Comparison of ENCODE assay signal across 8 cellular contexts in the genomic region with DNA sequence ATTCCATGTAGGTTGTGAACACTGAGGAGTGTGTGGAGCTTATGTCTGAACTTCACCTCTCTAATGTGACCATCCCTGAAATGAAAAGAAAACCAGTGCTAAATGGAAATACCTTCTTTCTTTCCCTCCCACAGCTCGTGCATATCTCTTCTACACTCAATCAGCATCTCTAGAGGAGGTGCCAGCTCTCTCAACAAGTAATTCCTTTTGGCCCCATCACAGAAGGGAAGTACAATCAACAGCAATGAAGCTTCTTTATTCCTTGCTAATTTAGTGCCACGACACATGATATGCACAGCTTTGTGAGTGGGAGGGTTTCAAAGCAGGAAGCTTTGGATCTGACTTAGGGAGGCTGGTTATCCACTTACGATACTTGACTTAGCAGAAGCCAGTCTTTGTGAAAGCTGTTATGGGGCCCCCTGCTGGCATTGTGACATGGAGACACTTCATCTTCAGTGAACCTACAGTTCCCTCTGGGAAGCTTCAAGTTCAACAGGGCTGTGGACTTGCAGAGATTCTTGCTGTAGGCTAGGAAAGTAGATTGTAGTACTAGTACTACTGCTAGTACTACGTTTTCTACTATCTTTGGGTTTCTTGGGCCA.
DNase-seq lines count a peak whose midpoint lies in the region; ATAC-seq and TF ChIP-seq lines count a peak whose summit lies in the region.

No MANE protein-coding gene starts in this region.

- TF ChIP-seq EP300 in esophagus muscularis mucosa (IDR thresholded peaks at IDR 0.05), result no peak

- H3K4me1 ChIP-seq in esophagus muscularis mucosa, result no peaks in the 10 kb centered on the region

- ATAC-seq in GM18861 (IDR thresholded peaks at IDR 0.05; ENCODE audit: unreplicated experiment), result peak; percentile 67

- DNase-seq in AG09319 (ENCODE audit: extremely low read depth, low read depth), result peak; percentile 54
- peak; percentile 64 for DNase-seq in M059J (ENCODE audit: low read depth)
- peak; percentile 8 for DNase-seq in T-helper 2 cell treated with Interferon-gamma antibody and Interleukin-4, amounts not matched to agents 5 μg/mL and 100 μg/mL, for 36 hours (ENCODE audit: low spot score)
- no peak for DNase-seq in esophagus muscularis mucosa (ENCODE audit: extremely low spot score)
- DNase-seq in activated T-helper 2 cell treated with anti-CD3 and anti-CD28 coated beads, Interferon-gamma antibody, Interleukin-2, Interleukin-4, amounts not matched to agents 10 μg/mL and 5 μg/mL and 100 μg/mL, durations not matched to agents 14 hours and 24 hours and 36 hours (ENCODE audit: low spot score), result no peak
- DNase-seq in NCI-H2196 (lab: John Stamatoyannopoulos, UW; ENCODE audit: unreplicated experiment), result no peak

- no peak overlapping the region for H3K4me3 Mint-ChIP-seq in T-helper 2 cell treated with Interferon-gamma antibody and Interleukin-4, amounts not matched to agents 5 μg/mL and 100 μg/mL, for 36 hours
- H3K4me3 Mint-ChIP-seq in nephron, result no peak overlapping the region
- H3K4me3 Mint-ChIP-seq in activated T-helper 2 cell treated with anti-CD3 and anti-CD28 coated beads, Interferon-gamma antibody, Interleukin-2, Interleukin-4, amounts not matched to agents 10 μg/mL and 5 μg/mL and 100 μg/mL, durations not matched to agents 14 hours and 24 hours and 36 hours (ENCODE audit: low read depth), result no peak overlapping the region

- no peak overlapping the region for H3K27ac ChIP-seq in esophagus muscularis mucosa (replicated peaks in 1 of 4)

- H3K36me3 ChIP-seq in esophagus muscularis mucosa, result no peaks in the 10 kb centered on the region

- no peaks in the 10 kb centered on the region for H3K27me3 Mint-ChIP-seq in T-helper 2 cell treated with Interferon-gamma antibody and Interleukin-4, amounts not matched to agents 5 μg/mL and 100 μg/mL, for 36 hours (ENCODE audit: low read depth)
- peaks cover 13% of the 10 kb centered on the region for H3K27me3 Mint-ChIP-seq in nephron (ENCODE audit: low read depth)
- H3K27me3 Mint-ChIP-seq in activated T-helper 2 cell treated with anti-CD3 and anti-CD28 coated beads, Interferon-gamma antibody, Interleukin-2, Interleukin-4, amounts not matched to agents 10 μg/mL and 5 μg/mL and 100 μg/mL, durations not matched to agents 14 hours and 24 hours and 36 hours (ENCODE audit: low read depth), result peaks cover 17% of the 10 kb centered on the region

- H3K36me3 Mint-ChIP-seq in T-helper 2 cell treated with Interferon-gamma antibody and Interleukin-4, amounts not matched to agents 5 μg/mL and 100 μg/mL, for 36 hours (ENCODE audit: low read depth), result no peaks in the 10 kb centered on the region
- no peaks in the 10 kb centered on the region for H3K36me3 Mint-ChIP-seq in nephron (ENCODE audit: low read depth)
- no peaks in the 10 kb centered on the region for H3K36me3 Mint-ChIP-seq in activated T-helper 2 cell treated with anti-CD3 and anti-CD28 coated beads, Interferon-gamma antibody, Interleukin-2, Interleukin-4, amounts not matched to agents 10 μg/mL and 5 μg/mL and 100 μg/mL, durations not matched to agents 14 hours and 24 hours and 36 hours (ENCODE audit: low read depth)

- intact Hi-C loops in esophagus muscularis mucosa (cut with DNase I), result loop anchor here (5.0 kb wide), 1 partner anchor 114 kb away; no protein-coding TSS in a partner anchor
- intact Hi-C loops in activated T-helper 2 cell treated with anti-CD3 and anti-CD28 coated beads, Interferon-gamma antibody, Interleukin-2, Interleukin-4, amounts not matched to agents 10 μg/mL and 5 μg/mL and 100 μg/mL, durations not matched to agents 14 hours and 24 hours and 36 hours (cut with micrococcal nuclease), result loop anchor here (2.0 kb wide), 1 partner anchor 115 kb away; no protein-coding TSS in a partner anchor

- WGBS in esophagus muscularis mucosa, result 70% methylated on average over 4 of the region's 4 CpGs

- no peaks in the 10 kb centered on the region for H3K27me3 ChIP-seq in esophagus muscularis mucosa

- no peaks in the 10 kb centered on the region for H3K9me3 Mint-ChIP-seq in T-helper 2 cell treated with Interferon-gamma antibody and Interleukin-4, amounts not matched to agents 5 μg/mL and 100 μg/mL, for 36 hours
- H3K9me3 Mint-ChIP-seq in nephron, result peaks cover 3% of the 10 kb centered on the region
- H3K9me3 Mint-ChIP-seq in activated T-helper 2 cell treated with anti-CD3 and anti-CD28 coated beads, Interferon-gamma antibody, Interleukin-2, Interleukin-4, amounts not matched to agents 10 μg/mL and 5 μg/mL and 100 μg/mL, durations not matched to agents 14 hours and 24 hours and 36 hours, result no peaks in the 10 kb centered on the region

- no peak overlapping the region for H3K4me3 ChIP-seq in esophagus muscularis mucosa

- H3K4me1 Mint-ChIP-seq in T-helper 2 cell treated with Interferon-gamma antibody and Interleukin-4, amounts not matched to agents 5 μg/mL and 100 μg/mL, for 36 hours (ENCODE audit: low read depth), result no peaks in the 10 kb centered on the region
- peaks cover 15% of the 10 kb centered on the region for H3K4me1 Mint-ChIP-seq in nephron
- H3K4me1 Mint-ChIP-seq in activated T-helper 2 cell treated with anti-CD3 and anti-CD28 coated beads, Interferon-gamma antibody, Interleukin-2, Interleukin-4, amounts not matched to agents 10 μg/mL and 5 μg/mL and 100 μg/mL, durations not matched to agents 14 hours and 24 hours and 36 hours (ENCODE audit: low read depth), result peaks cover 8% of the 10 kb centered on the region

- H3K27ac Mint-ChIP-seq in T-helper 2 cell treated with Interferon-gamma antibody and Interleukin-4, amounts not matched to agents 5 μg/mL and 100 μg/mL, for 36 hours, result no peak overlapping the region
- H3K27ac Mint-ChIP-seq in nephron, result peak overlapping the region; percentile 58 to 82 (median 73)
- no peak overlapping the region for H3K27ac Mint-ChIP-seq in activated T-helper 2 cell treated with anti-CD3 and anti-CD28 coated beads, Interferon-gamma antibody, Interleukin-2, Interleukin-4, amounts not matched to agents 10 μg/mL and 5 μg/mL and 100 μg/mL, durations not matched to agents 14 hours and 24 hours and 36 hours

- no peak for TF ChIP-seq POLR2A in esophagus muscularis mucosa (IDR thresholded peaks at IDR 0.05; ENCODE audit: low read depth)

- TF ChIP-seq CTCF in AG09319 (IDR thresholded peaks at IDR 0.05; ENCODE audit: low read depth, low read length), result peak; percentile 86
- TF ChIP-seq CTCF in esophagus muscularis mucosa (IDR thresholded peaks at IDR 0.05), result peak; percentile 33 to 51 (median 47)
- peak; percentile 49 to 65 (median 62) for TF ChIP-seq CTCF in nephron (IDR thresholded peaks at IDR 0.05; ENCODE audit: unreplicated experiment in 3 of 3)

- H3K9me3 ChIP-seq in esophagus muscularis mucosa, result no peaks in the 10 kb centered on the region

Comparison
In these comparisons a context has a peak if more than half of its experiments do, and no peak if none do; other contexts are left out.
1. DNase-seq: peak in AG09319 (single experiment), M059J (single experiment) and T-helper 2 cell treated with Interferon-gamma antibody and Interleukin-4, amounts not matched to agents 5 μg/mL and 100 μg/mL, for 36 hours (single experiment); none in esophagus muscularis mucosa (single experiment), activated T-helper 2 cell treated with anti-CD3 and anti-CD28 coated beads, Interferon-gamma antibody, Interleukin-2, Interleukin-4, amounts not matched to agents 10 μg/mL and 5 μg/mL and 100 μg/mL, durations not matched to agents 14 hours and 24 hours and 36 hours (single experiment) and NCI-H2196 (single experiment).
2. H3K27ac Mint-ChIP-seq: peak in nephron (3 of 3); none in T-helper 2 cell treated with Interferon-gamma antibody and Interleukin-4, amounts not matched to agents 5 μg/mL and 100 μg/mL, for 36 hours (single experiment) and activated T-helper 2 cell treated with anti-CD3 and anti-CD28 coated beads, Interferon-gamma antibody, Interleukin-2, Interleukin-4, amounts not matched to agents 10 μg/mL and 5 μg/mL and 100 μg/mL, durations not matched to agents 14 hours and 24 hours and 36 hours (single experiment).
3. Peak in every context shown above with its lines, with median percentiles within 50 percentile points of each other: CTCF ChIP-seq.